In the genomic region with DNA sequence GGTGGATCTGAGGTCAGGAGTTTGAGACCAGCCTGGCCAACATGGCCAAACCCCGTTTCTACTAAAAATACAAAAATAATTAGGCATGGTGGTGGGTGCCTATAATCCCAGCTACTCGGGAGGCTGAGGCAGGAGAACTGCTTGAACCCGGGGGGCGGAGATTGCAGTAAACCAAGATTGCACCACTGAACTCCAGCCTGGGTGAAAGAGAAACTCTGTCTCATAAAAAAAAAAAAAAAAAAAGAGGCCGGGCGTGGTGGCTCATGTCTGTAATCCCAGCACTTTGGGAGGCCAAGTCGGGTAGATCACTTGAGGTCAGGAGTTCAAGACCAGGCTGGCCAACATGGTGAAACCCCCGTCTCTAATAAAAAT, we compare ENCODE assay signal across 7 cellular contexts. TPM values are rescaled to one million over a fixed set of nuclear protein-coding genes. Genes with fewer than 3 reads are reported as not detected.
"Had no signal": no experiment of that assay in that cellular context is flagged by ENCODE, and none has a peak within 500 bp of the region (broad histone marks: within the 10 kb centered on the region; RNA-seq: fewer than 3 reads in every experiment).

No MANE protein-coding gene starts in this region.

RNA-seq across cellular contexts. Expression of gene C16orf54, which starts 15.5 kb away (rescaled TPM):
- total RNA-seq: bronchial epithelial cell, LHCN-M2, PC-9 had no signal

RNA-seq across cellular contexts. Expression of gene ZG16, which starts 16.8 kb away (rescaled TPM):
- total RNA-seq: activated CD4-positive, alpha-beta memory T cell treated with anti-CD3 and anti-CD28 coated beads, Interleukin-2, amount 10 ng/mL, durations not matched to agents 7 days and 5 days; activated CD8-positive, alpha-beta memory T cell treated with anti-CD3 and anti-CD28 coated beads, Interleukin-2, amount 10 ng/mL, durations not matched to agents 7 days and 5 days; bronchial epithelial cell; LHCN-M2; OCI-LY7; Right ventricle myocardium superior had no signal

RNA-seq across cellular contexts. Expression of gene PRRT2, which starts 50.7 kb away (rescaled TPM):
- total RNA-seq: bronchial epithelial cell had no signal
